In the genomic region with DNA sequence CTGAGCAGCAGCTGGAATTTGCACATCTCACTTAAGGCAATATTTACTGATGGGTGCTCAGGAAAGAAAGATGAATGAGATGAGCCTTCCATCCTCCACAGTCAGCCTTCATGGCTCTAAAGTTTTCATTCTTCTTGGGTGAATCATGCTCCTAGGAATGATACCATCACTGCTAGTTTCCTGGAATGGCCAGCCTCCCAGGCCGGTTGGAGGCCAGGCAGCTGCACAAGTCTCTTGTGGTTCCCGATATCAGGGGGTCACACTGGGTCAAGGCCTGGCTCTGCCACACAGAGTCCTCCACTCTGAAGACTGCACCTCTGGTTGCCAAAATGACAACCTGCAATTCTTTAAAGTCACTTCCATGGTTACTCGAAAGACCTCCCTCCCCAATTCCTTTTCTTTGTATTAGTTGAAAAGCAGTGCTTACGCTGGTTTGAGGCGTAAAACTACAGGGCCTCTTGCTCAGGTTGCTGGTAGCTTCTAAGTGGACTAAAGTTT, we compare ENCODE assay signal across 11 cellular contexts. TPM values are rescaled to one million over a fixed set of nuclear protein-coding genes. Genes with fewer than 3 reads are reported as not detected.
DNase-seq lines count a peak whose midpoint lies in the region; ATAC-seq, FAIRE-seq and TF ChIP-seq lines count a peak whose summit lies in the region.
"Had no signal": no experiment of that assay in that cellular context is flagged by ENCODE, and none has a peak within 500 bp of the region (broad histone marks: within the 10 kb centered on the region; RNA-seq: fewer than 3 reads in every experiment).

No MANE protein-coding gene starts in this region.

- CTCF ChIA-PET in HCT116 (lab: Charles Lee): no interaction called here

- H3K36me3 Mint-ChIP-seq in astrocyte (ENCODE audit: low read depth, unreplicated experiment): no peaks in the 10 kb centered on the region

- TF ChIP-seq POLR2A in HCT116 (IDR thresholded peaks at IDR 0.05; ENCODE audit: borderline replicate concordance, extremely low read depth, insufficient read depth, insufficient read length) (no peak), sigmoid colon (IDR thresholded peaks at IDR 0.05) (no peak)

- no peaks in the 10 kb centered on the region for H3K27me3 ChIP-seq in HCT116 (ENCODE audit: insufficient read depth, low read length)
- no peaks in the 10 kb centered on the region for H3K27me3 ChIP-seq in astrocyte (ENCODE audit: insufficient read depth, low read length)
- H3K27me3 ChIP-seq in skeletal muscle tissue (ENCODE audit: control insufficient read depth in 3 of 3, insufficient read depth in 3 of 3, low read length in 3 of 3): no peaks in the 10 kb centered on the region
- no peaks in the 10 kb centered on the region for H3K27me3 ChIP-seq in sigmoid colon

- no peak for TF ChIP-seq RAD21 in HCT116 (IDR thresholded peaks at IDR 0.05; ENCODE audit: low read depth)

- H3K9me3 ChIP-seq in HCT116 (ENCODE audit: control insufficient read depth in 1 of 2, insufficient read depth in 1 of 2, low read depth in 1 of 2, low read length in 2 of 2) (no peaks in the 10 kb centered on the region), astrocyte (ENCODE audit: insufficient read depth, low read depth, low read length) (no peaks in the 10 kb centered on the region), skeletal muscle tissue (ENCODE audit: control insufficient read depth in 3 of 3, low read length in 3 of 3) (no peaks in the 10 kb centered on the region), sigmoid colon (no peaks in the 10 kb centered on the region)

- H2AFZ ChIP-seq in HCT116 (ENCODE audit: low read depth, low read length, poor library complexity, severe bottlenecking) (no peak overlapping the region), astrocyte (ENCODE audit: low read depth, low read length) (peak overlapping the region; percentile 19)

- intact Hi-C loops in HCT116 (cut with micrococcal nuclease) (no loop called here), left ventricle myocardium superior (cut with micrococcal nuclease) (no loop called here), sigmoid colon (cut with DNase I) (no loop called here)

- peaks cover 28% of the 10 kb centered on the region for H3K4me1 Mint-ChIP-seq in astrocyte (ENCODE audit: low read depth, unreplicated experiment)
- H3K4me1 Mint-ChIP-seq: nephron progenitor cell had no signal

- H3K79me2 ChIP-seq in HCT116 (ENCODE audit: insufficient read depth, low read length): no peaks in the 10 kb centered on the region
- no peaks in the 10 kb centered on the region for H3K79me2 ChIP-seq in astrocyte (ENCODE audit: insufficient read depth, low read length)

- ATAC-seq in HCT116 (peak; percentile 63), left ventricle myocardium superior (peak; percentile 76), HG03039 (IDR thresholded peaks at IDR 0.05; ENCODE audit: unreplicated experiment) (no peak)
- ATAC-seq: effector memory CD8-positive, alpha-beta T cell had no signal

- H3K4me1 ChIP-seq in HCT116 (ENCODE audit: control insufficient read depth in 1 of 2, insufficient read depth in 2 of 2, low read length in 2 of 2) (peaks cover 0 to 10% of the 10 kb centered on the region in 2 experiments; a peak in 3 of 4 replicates), astrocyte (ENCODE audit: insufficient read depth, low read length) (peaks cover 22% of the 10 kb centered on the region), skeletal muscle tissue (ENCODE audit: control insufficient read depth in 3 of 3, insufficient read depth in 3 of 3, low read length in 3 of 3) (peaks cover 0 to 3% (median 0%) of the 10 kb centered on the region in 3 donors), sigmoid colon (peaks cover 0 to 4% (median 0%) of the 10 kb centered on the region in 4 donors)

- no peaks in the 10 kb centered on the region for H3K9me3 Mint-ChIP-seq in astrocyte (ENCODE audit: unreplicated experiment)
- H3K9me3 Mint-ChIP-seq: effector memory CD8-positive, alpha-beta T cell; nephron progenitor cell had no signal

- TF ChIP-seq CTCF in HCT116 (IDR thresholded peaks at IDR 0.05 in 2 of 3, conservative IDR thresholded peaks at IDR 0.05 in 1 of 3; ENCODE audit: borderline replicate concordance in 1 of 3, insufficient read depth in 1 of 3, low read depth in 2 of 3, low read length in 2 of 3) (no peak), astrocyte (IDR thresholded peaks at IDR 0.05; ENCODE audit: insufficient read depth, low read depth, low read length) (no peak), sigmoid colon (IDR thresholded peaks at IDR 0.05) (no peak)

- no peak overlapping the region for H3K9ac ChIP-seq in HCT116 (ENCODE audit: low read length)
- H3K9ac ChIP-seq in astrocyte (ENCODE audit: low read length): peak overlapping the region; percentile 41
- H3K9ac ChIP-seq in skeletal muscle tissue (ENCODE audit: low read depth in 1 of 3, low read length in 3 of 3): no peak overlapping the region

- H3K27me3 Mint-ChIP-seq in astrocyte (ENCODE audit: low read depth, unreplicated experiment): no peaks in the 10 kb centered on the region

- 90 to 92% methylated on average over 5 of the region's 5 CpGs for WGBS in sigmoid colon, 2 donors

- H3K27ac ChIP-seq in HCT116 (ENCODE audit: low read depth, low read length): no peak overlapping the region
- peak overlapping the region; percentile 67 for H3K27ac ChIP-seq in astrocyte (ENCODE audit: low read depth, low read length)
- peak overlapping the region; percentile 43 for H3K27ac ChIP-seq in skeletal muscle tissue (ENCODE audit: low read depth, low read length)
- peak overlapping the region in 1 of 4 donors; percentile 14 for H3K27ac ChIP-seq in sigmoid colon

- no peak overlapping the region for H3K4me3 ChIP-seq in HCT116 (replicated peaks in 1 of 2; ENCODE audit: low read depth in 1 of 2, low read length in 2 of 2)
- H3K4me3 ChIP-seq in astrocyte (ENCODE audit: insufficient read depth, low read depth, low read length): no peak overlapping the region
- no peak overlapping the region for H3K4me3 ChIP-seq in skeletal muscle tissue (ENCODE audit: low read length in 3 of 3)
- H3K4me3 ChIP-seq in sigmoid colon: no peak overlapping the region

- peak overlapping the region; percentile 37 for H3K4me2 ChIP-seq in HCT116 (ENCODE audit: low read length)
- peak overlapping the region; percentile 62 for H3K4me2 ChIP-seq in astrocyte (ENCODE audit: low read length)

- RAD21 ChIA-PET in HCT116 (lab: Charles Lee; ENCODE audit: low non-redundant PET in 1 of 2, low total read pairs in 2 of 2, uncharacterized antibody in 2 of 2, unreplicated experiment in 2 of 2): no interaction called here

- TF ChIP-seq EP300 in sigmoid colon (IDR thresholded peaks at IDR 0.05): no peak

- H3K36me3 ChIP-seq in HCT116 (ENCODE audit: control insufficient read depth in 1 of 2, insufficient read depth in 2 of 2, low read length in 2 of 2) (no peaks in the 10 kb centered on the region), astrocyte (ENCODE audit: insufficient read depth, low read length) (no peaks in the 10 kb centered on the region), skeletal muscle tissue (ENCODE audit: control insufficient read depth in 3 of 3, insufficient read depth in 3 of 3, low read length in 3 of 3) (no peaks in the 10 kb centered on the region), sigmoid colon (no peaks in the 10 kb centered on the region)

- no TSS peak for BruUV-seq in HCT116 (replicated peaks; lab: Mats Ljungman, UMichigan)

- peak; percentile 96 for FAIRE-seq in astrocyte (lab: Jason Lieb, UNC)

- no peaks in the 10 kb centered on the region for H3K9me2 ChIP-seq in HCT116 (ENCODE audit: insufficient read depth)

- DNase-seq in HCT116 (ENCODE audit: low read depth, low spot score) (peak; percentile 0), astrocyte (ENCODE audit: low read depth) (peak; percentile 99), left ventricle myocardium superior (peak; percentile 41), OCI-M2 (lab: John Stamatoyannopoulos, UW; ENCODE audit: unreplicated experiment) (no peak), NCI-H2081 (lab: John Stamatoyannopoulos, UW) (no peak), sigmoid colon (no peak)
- DNase-seq: effector memory CD8-positive, alpha-beta T cell; NCI-H146; nephron progenitor cell had no signal

- H3K4me3 Mint-ChIP-seq in astrocyte (ENCODE audit: unreplicated experiment): no peak overlapping the region
- H3K4me3 Mint-ChIP-seq: effector memory CD8-positive, alpha-beta T cell; nephron progenitor cell had no signal

- no peaks in the 10 kb centered on the region for H4K20me1 ChIP-seq in HCT116 (ENCODE audit: insufficient read depth)
- H4K20me1 ChIP-seq in astrocyte (ENCODE audit: insufficient read depth, low read length): no peaks in the 10 kb centered on the region

- POLR2A ChIA-PET in HCT116 (lab: Charles Lee): no interaction called here

- peak overlapping the region; percentile 93 for H3K27ac Mint-ChIP-seq in astrocyte (ENCODE audit: unreplicated experiment)
- H3K27ac Mint-ChIP-seq: effector memory CD8-positive, alpha-beta T cell; nephron progenitor cell had no signal

TF ChIP-seq in HCT116, 20 proteins besides CTCF, POLR2A, EP300 and RAD21:
- TF ChIP-seq CBX3 (IDR thresholded peaks at IDR 0.05; ENCODE audit: low read depth) (no peak), ZNF274 (IDR thresholded peaks at IDR 0.05; ENCODE audit: low read depth, low read length) (no peak), FOSL1 (IDR thresholded peaks at IDR 0.05; ENCODE audit: low read depth) (no peak), EZH2 (IDR thresholded peaks at IDR 0.05) (no peak), YY1 (IDR thresholded peaks at IDR 0.05; ENCODE audit: extremely low read depth, insufficient replicate concordance, low read depth, low read length) (no peak), CEBPB (IDR thresholded peaks at IDR 0.05; ENCODE audit: low read depth) (no peak)

RNA-seq across cellular contexts. Expression of a gene that starts 46.2 kb away (rescaled TPM):
- total RNA-seq in HCT116 (2021; ENCODE audit: unreplicated experiment) (0.12 TPM), astrocyte (0.41 and 0.58 TPM in 2 replicates), left ventricle myocardium superior (115 TPM), skeletal muscle tissue (46.4 TPM), sigmoid colon (10 to 100 TPM in 3 of 4 donors, 1 to 10 TPM in 1; 8.1 to 20.2 (median 11.6) TPM)
- polyA plus RNA-seq in HCT116 (2012): 0.04 TPM in 1 of 2 replicates, not detected in the other
- 1 to 10 TPM in 2 of 3 donors, under 1 TPM in 1; 0.92 to 5.2 (median 1.2) TPM for polyA plus RNA-seq in sigmoid colon

Comparison
In these comparisons a context has a peak if more than half of its experiments do, and no peak if none do; other contexts are left out.
1. DNase-seq: peak in HCT116 (single experiment), astrocyte (single experiment) and left ventricle myocardium superior (single experiment); none in OCI-M2 (single experiment), NCI-H2081 (0 of 2) and sigmoid colon (single experiment).